Comparison of ENCODE assay signal across 22 cellular contexts in the genomic region with DNA sequence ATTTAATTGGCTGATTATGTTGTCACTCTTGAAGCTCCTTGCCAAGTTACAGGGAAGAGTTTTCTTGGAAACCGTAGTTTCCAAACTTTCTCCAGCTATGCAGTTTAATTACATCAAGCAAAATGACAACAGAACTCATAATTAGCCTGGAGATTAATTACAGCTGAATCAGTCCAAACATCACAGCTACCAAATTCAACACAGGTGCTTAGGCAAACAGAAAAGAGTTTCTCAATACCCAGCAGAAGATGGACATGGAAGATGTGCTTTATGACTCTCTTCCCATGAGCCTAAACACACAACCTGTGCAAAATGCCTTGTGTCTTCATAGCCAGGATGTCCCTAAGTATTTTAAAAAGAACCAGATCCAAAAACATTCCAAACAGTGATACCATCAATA.
"Had no signal": no experiment of that assay in that cellular context is flagged by ENCODE, and none has a peak within 500 bp of the region (broad histone marks: within the 10 kb centered on the region; RNA-seq: fewer than 3 reads in every experiment).

No MANE protein-coding gene starts in this region.

- H3K4me3 ChIP-seq: K562 had no signal

- H3K27ac ChIP-seq: HL-60, KMS-11, RWPE1 had no signal

- DNase-seq: Kasumi-1; MV-4-11; NCI-H1048; NCI-H146; NCI-H1694 treated with DMSO at 0.1 percent for 48 hours; NCI-H1930; NCI-H2081; NCI-H2107; NCI-H2227 treated with DMSO at 0.1 percent for 48 hours; NCI-H510A treated with DMSO at 0.1 percent for 48 hours; NCI-H526; NCI-H748 treated with DMSO at 0.1 percent for 48 hours; NK-92 treated with Interleukin-12 subunit alpha and Interleukin-12 subunit beta, amount 100 ng/mL, for 24 hours; PC-3; SHP77; SW 1271; T-cell had no signal

- ATAC-seq: K562, Panc1, PC-3, T-cell had no signal

- H3K9ac ChIP-seq: KMS-11 had no signal

- H3K4me2 ChIP-seq: KMS-11 had no signal
